ENCODE assay signal across 30 cellular contexts in genomic region chr3:145739926-145740325, GRCh38.
A peak's percentile ranks its signal among the peaks of the same experiment; 100 is the strongest.
DNase-seq lines count a peak whose midpoint lies in the region; ATAC-seq and TF ChIP-seq lines count a peak whose summit lies in the region.
"Had no signal": no experiment of that assay in that cellular context is flagged by ENCODE, and none has a peak within 500 bp of the region (broad histone marks: within the 10 kb centered on the region; RNA-seq: fewer than 3 reads in every experiment).

No MANE protein-coding gene starts in this region.

- H3K9me3 Mint-ChIP-seq in CD14-positive monocyte = peaks cover 0 to 5% (median 1%) of the 10 kb centered on the region in 7 donors
- H3K9me3 Mint-ChIP-seq: activated T-helper 2 cell treated with anti-CD3 and anti-CD28 coated beads, Interferon-gamma antibody, Interleukin-2, Interleukin-4, amounts not matched to agents 10 μg/mL and 5 μg/mL and 100 μg/mL, durations not matched to agents 14 hours and 24 hours and 36 hours had no signal

- H3K4me1 Mint-ChIP-seq in CD14-positive monocyte = no peaks in the 10 kb centered on the region
- H3K4me1 Mint-ChIP-seq: activated B cell treated with CpG ODN at 0.5 μM for 24 hours, neural progenitor cell had no signal

- no peak overlapping the region for H3K4me3 Mint-ChIP-seq in CD14-positive monocyte
- H3K4me3 Mint-ChIP-seq: activated B cell treated with CpG ODN at 0.5 μM for 24 hours; activated naive CD8-positive, alpha-beta T cell; neural progenitor cell had no signal

- H3K36me3 Mint-ChIP-seq in CD14-positive monocyte = no peaks in the 10 kb centered on the region
- H3K36me3 Mint-ChIP-seq: activated naive CD8-positive, alpha-beta T cell; neural progenitor cell had no signal

- no peaks in the 10 kb centered on the region for H3K36me3 ChIP-seq in brain microvascular endothelial cell (replicated peaks)
- H3K36me3 ChIP-seq: ascending aorta, BLaER1, gastrocnemius medialis, MG63, neural progenitor cell had no signal

- no peaks in the 10 kb centered on the region for H3K27me3 Mint-ChIP-seq in CD14-positive monocyte (ENCODE audit: low read depth in 3 of 3)
- H3K27me3 Mint-ChIP-seq: activated B cell treated with CpG ODN at 0.5 μM for 24 hours; activated naive CD8-positive, alpha-beta T cell had no signal

- peak; percentile 3 for DNase-seq in AG08396 (ENCODE audit: low spot score)
- DNase-seq in HT1080 (ENCODE audit: low read depth) = peak; percentile 53
- peak; percentile 79 for DNase-seq in brain microvascular endothelial cell
- peak; percentile 52 for DNase-seq in left kidney (ENCODE audit: low read depth, low spot score)
- no peak for DNase-seq in CD14-positive monocyte (ENCODE audit: low spot score)
- DNase-seq: activated B cell treated with CpG ODN at 0.5 μM for 24 hours; activated CD4-positive, alpha-beta T cell treated with anti-CD3 and anti-CD28 coated beads, Interleukin-2, amount 50 U/mL, for 4 hours; activated CD8-positive, alpha-beta memory T cell treated with anti-CD3 and anti-CD28 coated beads, Interleukin-2, amount 50 U/mL, for 48 hours; Caco-2; DMS79; gastrocnemius medialis; MG63; mucosa of descending colon; NCI-H1417; NCI-H2081 treated with DMSO at 0.1 percent for 48 hours; NK-92 treated with Interleukin-12 subunit alpha and Interleukin-12 subunit beta, amount 100 ng/mL, for 24 hours; PC-9; Right ventricle myocardium superior; stimulated activated CD8-positive, alpha-beta memory T cell treated with anti-CD3 and anti-CD28 coated beads, Interleukin-4, amount 100 ng/mL, for 48 hours; T-helper 9 cell; trophoblast cell had no signal

- H3K27me3 ChIP-seq in brain microvascular endothelial cell (replicated peaks) = no peaks in the 10 kb centered on the region
- H3K27me3 ChIP-seq: ascending aorta, BLaER1, gastrocnemius medialis, hepatocyte, MG63, neural progenitor cell had no signal

- intact Hi-C loops in CD14-positive monocyte (cut with micrococcal nuclease) = no loop called here

- H3K4me3 ChIP-seq in brain microvascular endothelial cell (ENCODE audit: low read depth, low read length) = no peak overlapping the region
- H3K4me3 ChIP-seq: ascending aorta, BLaER1, gastrocnemius medialis, hepatocyte, MG63, mucosa of descending colon, neural progenitor cell, PC-9 had no signal

- no peak for TF ChIP-seq CTCF in brain microvascular endothelial cell (IDR thresholded peaks at IDR 0.05; ENCODE audit: low read depth, low read length, missing control alignments)
- TF ChIP-seq CTCF in CD14-positive monocyte (IDR thresholded peaks at IDR 0.05) = no peak

- H3K27ac ChIP-seq in brain microvascular endothelial cell = no peak overlapping the region
- H3K27ac ChIP-seq: ascending aorta, BLaER1, gastrocnemius medialis, hepatocyte, neural progenitor cell, PC-9 had no signal

- ATAC-seq in HG02870 (IDR thresholded peaks at IDR 0.05; ENCODE audit: unreplicated experiment) = no peak
- no peak for ATAC-seq in GM21619 (IDR thresholded peaks at IDR 0.05; ENCODE audit: unreplicated experiment)
- ATAC-seq in HG02763 (IDR thresholded peaks at IDR 0.05; ENCODE audit: unreplicated experiment) = no peak
- ATAC-seq: gastrocnemius medialis, mucosa of descending colon had no signal

- H3K27ac Mint-ChIP-seq in CD14-positive monocyte = no peak overlapping the region
- H3K27ac Mint-ChIP-seq: activated B cell treated with CpG ODN at 0.5 μM for 24 hours; activated naive CD8-positive, alpha-beta T cell; activated T-helper 2 cell treated with anti-CD3 and anti-CD28 coated beads, Interferon-gamma antibody, Interleukin-2, Interleukin-4, amounts not matched to agents 10 μg/mL and 5 μg/mL and 100 μg/mL, durations not matched to agents 14 hours and 24 hours and 36 hours; neural progenitor cell had no signal

- in situ Hi-C loops in brain microvascular endothelial cell (cut with HindIII; ENCODE audit: low pct_ligation_motif_present, low sequenced_read_pairs) = no loop called here
